9 cellular contexts compared by ENCODE assay signal in genomic region chr4:146638801-146639351, GRCh38. TPM values are rescaled to one million over a fixed set of nuclear protein-coding genes. Genes with fewer than 3 reads are reported as not detected.
A peak's percentile ranks its signal among the peaks of the same experiment; 100 is the strongest.
DNase-seq lines count a peak whose midpoint lies in the region; TF ChIP-seq lines count a peak whose summit lies in the region.
"Had no signal": no experiment of that assay in that cellular context is flagged by ENCODE, and none has a peak within 500 bp of the region (broad histone marks: within the 10 kb centered on the region; RNA-seq: fewer than 3 reads in every experiment).

A gene with protein sequence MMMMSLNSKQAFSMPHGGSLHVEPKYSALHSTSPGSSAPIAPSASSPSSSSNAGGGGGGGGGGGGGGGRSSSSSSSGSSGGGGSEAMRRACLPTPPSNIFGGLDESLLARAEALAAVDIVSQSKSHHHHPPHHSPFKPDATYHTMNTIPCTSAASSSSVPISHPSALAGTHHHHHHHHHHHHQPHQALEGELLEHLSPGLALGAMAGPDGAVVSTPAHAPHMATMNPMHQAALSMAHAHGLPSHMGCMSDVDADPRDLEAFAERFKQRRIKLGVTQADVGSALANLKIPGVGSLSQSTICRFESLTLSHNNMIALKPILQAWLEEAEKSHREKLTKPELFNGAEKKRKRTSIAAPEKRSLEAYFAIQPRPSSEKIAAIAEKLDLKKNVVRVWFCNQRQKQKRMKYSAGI (plus strand): TSS chr4:146638893. CDS start chr4:146639141, 248 bp downstream.

- peak within 1 kb of the TSS in 1 of 2 donors; percentile 11 for H3K4me3 ChIP-seq in uterus

- no peak within 1 kb of the TSS for H3K27ac ChIP-seq in uterus

- no peak within 1 kb of the TSS for H3K27ac Mint-ChIP-seq in mesothelial cell of epicardium

- H3K4me1 ChIP-seq in uterus = peaks cover 0 to 15% of the 10 kb centered on the region in 2 donors

- peaks cover 99% of the 10 kb centered on the region for H3K27me3 Mint-ChIP-seq in mesothelial cell of epicardium (ENCODE audit: low read depth)

- intact Hi-C loops in uterus (cut with DNase I; ENCODE audit: low total_unique reads) = no loop called here

- H3K27me3 ChIP-seq in uterus = peaks cover 13 to 64% of the 10 kb centered on the region in 2 donors

- H3K4me3 Mint-ChIP-seq in mesothelial cell of epicardium = peak within 1 kb of the TSS; percentile 55

- no peak for TF ChIP-seq CTCF in GM20000 (IDR thresholded peaks at IDR 0.05; ENCODE audit: extremely low read depth, missing control alignments)
- no peak for TF ChIP-seq CTCF in mesothelial cell of epicardium (IDR thresholded peaks at IDR 0.05; ENCODE audit: unreplicated experiment)
- no peak for TF ChIP-seq CTCF in uterus (IDR thresholded peaks at IDR 0.05)

- no peaks in the 10 kb centered on the region for H3K36me3 Mint-ChIP-seq in mesothelial cell of epicardium

- H3K36me3 ChIP-seq in uterus = no peaks in the 10 kb centered on the region

- peaks cover 23% of the 10 kb centered on the region for H3K4me1 Mint-ChIP-seq in mesothelial cell of epicardium

- no peaks in the 10 kb centered on the region for H3K9me3 ChIP-seq in uterus

- peak; percentile 62 for DNase-seq in AG20443 (ENCODE audit: low spot score)
- peak; percentile 55 for DNase-seq in GM20000 (ENCODE audit: low spot score)
- DNase-seq in astrocyte of the hippocampus (ENCODE audit: low read depth, low spot score) = peak; percentile 56
- DNase-seq in mesothelial cell of epicardium (ENCODE audit: low spot score in 2 of 2, unreplicated experiment in 2 of 2) = peak in 1 of 2 experiments; percentile 44
- no peak for DNase-seq in uterus
- DNase-seq in epidermal melanocyte (ENCODE audit: insufficient read length, low spot score) = no peak
- no peak for DNase-seq in NK-92 treated with Interleukin-12 subunit alpha and Interleukin-12 subunit beta, amount 100 ng/mL, for 24 hours (lab: John Stamatoyannopoulos, UW)
- no peak for DNase-seq in stimulated activated CD4-positive, alpha-beta T cell treated with anti-CD3 and anti-CD28 coated beads, Interleukin-12 subunit alpha, Interleukin-12 subunit beta, amount 100 ng/mL, for 4 hours

- TF ChIP-seq POLR2A in uterus (IDR thresholded peaks at IDR 0.05) = no peak

- peaks cover 2% of the 10 kb centered on the region for H3K9me3 Mint-ChIP-seq in mesothelial cell of epicardium

RNA-seq across cellular contexts. Expression of the gene that starts here (rescaled TPM):
- total RNA-seq in mesothelial cell of epicardium (not detected in 3 replicates), uterus (not detected)
- total RNA-seq: dermis microvascular lymphatic vessel endothelial cell had no signal

Comparison
In these comparisons a context has a peak if more than half of its experiments do, and no peak if none do; other contexts are left out.
1. DNase-seq: peak in AG20443 (single experiment), GM20000 (single experiment) and astrocyte of the hippocampus (single experiment); none in uterus (0 of 2), epidermal melanocyte (single experiment), NK-92 treated with Interleukin-12 subunit alpha and Interleukin-12 subunit beta, amount 100 ng/mL, for 24 hours (single experiment) and stimulated activated CD4-positive, alpha-beta T cell treated with anti-CD3 and anti-CD28 coated beads, Interleukin-12 subunit alpha, Interleukin-12 subunit beta, amount 100 ng/mL, for 4 hours (single experiment).